ENCODE assay signal across 9 cellular contexts in the genomic region with DNA sequence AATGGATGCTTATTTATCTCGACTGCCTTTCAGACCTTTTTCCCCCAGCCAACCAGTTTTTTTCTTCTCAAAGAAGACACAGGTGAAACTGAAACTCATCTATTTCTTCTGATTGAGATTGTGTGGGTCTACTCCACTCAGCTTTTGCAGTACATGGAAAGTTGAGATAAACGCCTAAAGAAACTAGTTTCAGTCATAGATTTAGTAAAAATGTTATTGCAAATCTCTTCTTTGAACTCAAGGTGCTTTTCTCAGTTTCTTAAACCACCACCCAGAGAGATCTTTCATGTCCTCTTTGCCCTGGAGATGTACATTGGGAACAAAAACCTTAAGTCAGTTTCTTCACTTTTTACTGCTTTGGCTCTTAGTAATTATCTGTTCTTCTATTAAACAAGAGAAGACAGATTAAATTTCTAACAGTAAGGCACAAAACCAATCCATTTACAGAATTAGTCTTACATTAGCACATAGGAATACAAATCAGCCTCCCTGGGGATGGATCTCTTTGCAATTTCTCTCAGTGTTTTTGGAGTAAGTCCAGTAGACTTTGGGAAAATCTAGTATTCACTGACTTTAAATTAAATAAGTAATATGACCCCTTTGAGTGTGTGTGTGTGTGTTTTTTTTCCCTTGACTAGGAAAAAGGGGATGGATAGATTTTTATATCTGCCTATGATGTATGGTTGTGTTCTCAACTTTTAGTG. TPM values are rescaled to one million over a fixed set of nuclear protein-coding genes. Genes with fewer than 3 reads are reported as not detected.
DNase-seq lines count a peak whose midpoint lies in the region; ATAC-seq and TF ChIP-seq lines count a peak whose summit lies in the region.
"Had no signal": no experiment of that assay in that cellular context is flagged by ENCODE, and none has a peak within 500 bp of the region (broad histone marks: within the 10 kb centered on the region; RNA-seq: fewer than 3 reads in every experiment).

No MANE protein-coding gene starts in this region.

- no peaks in the 10 kb centered on the region for H3K27me3 Mint-ChIP-seq in mesothelial cell of epicardium (ENCODE audit: low read depth)

- peaks cover 12% of the 10 kb centered on the region for H3K36me3 Mint-ChIP-seq in mesothelial cell of epicardium

- DNase-seq in myocyte (ENCODE audit: low read depth) (peak; percentile 36), dermis blood vessel endothelial cell (no peak), kidney tubule cell (ENCODE audit: low spot score) (no peak), mesothelial cell of epicardium (ENCODE audit: low spot score in 2 of 2, unreplicated experiment in 2 of 2) (no peak)
- DNase-seq: NCI-H1048 had no signal

- no peaks in the 10 kb centered on the region for H3K9me3 Mint-ChIP-seq in mesothelial cell of epicardium

- ATAC-seq in GM18909 (IDR thresholded peaks at IDR 0.05; ENCODE audit: poor library complexity, unreplicated experiment) (peak; percentile 57), GM21786 (IDR thresholded peaks at IDR 0.05; ENCODE audit: unreplicated experiment) (peak; percentile 72), HG03571 (IDR thresholded peaks at IDR 0.05; ENCODE audit: unreplicated experiment) (peak; percentile 43)

- no peak overlapping the region for H3K27ac Mint-ChIP-seq in mesothelial cell of epicardium

- no peak for TF ChIP-seq CTCF in mesothelial cell of epicardium (IDR thresholded peaks at IDR 0.05; ENCODE audit: unreplicated experiment)

- peaks cover 13% of the 10 kb centered on the region for H3K4me1 Mint-ChIP-seq in mesothelial cell of epicardium

- no peak overlapping the region for H3K4me3 Mint-ChIP-seq in mesothelial cell of epicardium

RNA-seq across cellular contexts. Expression of gene FBXW8, which starts 11.6 kb away (rescaled TPM):
- total RNA-seq in myocyte (16.4 and 17.6 TPM in 2 replicates), dermis blood vessel endothelial cell (15.5 and 16.0 TPM in 2 replicates), mesothelial cell of epicardium (38.1 to 40.1 TPM (median 40.0 TPM) in 3 replicates)
- 14.6 TPM for polyA plus RNA-seq in myocyte (2012)

RNA-seq across cellular contexts. Expression of gene HRK, which starts 41.1 kb away (rescaled TPM):
- total RNA-seq in myocyte (not detected in 2 replicates), dermis blood vessel endothelial cell (not detected in 2 replicates), mesothelial cell of epicardium (3.5 to 4.4 TPM (median 4.3 TPM) in 3 replicates)
- polyA plus RNA-seq in myocyte (2012): 0.26 TPM
- total RNA-seq: cardiac muscle cell had no signal
